ENCODE assay signal across 32 cellular contexts in genomic region chr12:120597861-120598260, GRCh38. TPM values are rescaled to one million over a fixed set of nuclear protein-coding genes. Genes with fewer than 3 reads are reported as not detected.
"Had no signal": no experiment of that assay in that cellular context is flagged by ENCODE, and none has a peak within 500 bp of the region (broad histone marks: within the 10 kb centered on the region; RNA-seq: fewer than 3 reads in every experiment).

No MANE protein-coding gene starts in this region.

- H3K4me1 ChIP-seq: ascending aorta, SJCRH30 had no signal

- H3K9me3 ChIP-seq: ascending aorta, SJCRH30 had no signal

- DNase-seq: activated CD4-positive, alpha-beta T cell treated with anti-CD3 and anti-CD28 coated beads for 36 hours; activated CD4-positive, alpha-beta T cell treated with anti-CD3 and anti-CD28 coated beads, Interleukin-2, amount 10 ng/mL, durations not matched to agents 7 days and 5 days; activated CD4-positive, alpha-beta T cell treated with anti-CD3 and anti-CD28 coated beads, Interleukin-2, amount 50 U/mL, for 48 hours; activated CD4-positive, CD25-positive, alpha-beta regulatory T cell; activated CD8-positive, alpha-beta T cell treated with anti-CD3 and anti-CD28 coated beads, Interleukin-2, amount 10 ng/mL, durations not matched to agents 7 days and 5 days; activated gamma-delta T cell; activated naive CD4-positive, alpha-beta T cell treated with Interleukin-2 at 50 U/mL for 16 hours; activated naive CD8-positive, alpha-beta T cell treated with anti-CD3 and anti-CD28 coated beads, Interleukin-2, amount 10 ng/mL, durations not matched to agents 7 days and 5 days; activated T-cell treated with anti-CD3 and anti-CD28 coated beads, Interleukin-2, amount 50 U/mL, for 24 hours; amygdala; NCI-H1092 treated with DMSO at 0.1 percent for 48 hours; NCI-H1417; NCI-H146; NCI-H187; NCI-H2029 treated with DMSO at 0.1 percent for 48 hours; NCI-H2107; NCI-H2171; NCI-H510A; NCI-H526; NCI-H774; SHP77; SJCRH30; T1000; WERI-Rb-1 had no signal

- H3K27me3 ChIP-seq: ascending aorta, cardiac muscle cell had no signal

- ATAC-seq: activated CD4-positive, alpha-beta T cell treated with anti-CD3 and anti-CD28 coated beads for 36 hours; activated CD8-positive, alpha-beta T cell treated with anti-CD3 and anti-CD28 coated beads, Interleukin-2, amount 10 ng/mL, durations not matched to agents 7 days and 5 days; Panc1 had no signal

- H3K9ac ChIP-seq: KMS-11 had no signal

- H3K27ac ChIP-seq: ascending aorta, cardiac muscle cell, KMS-11, SJCRH30, SK-N-MC, WERI-Rb-1 had no signal

- H3K36me3 ChIP-seq: ascending aorta, cardiac muscle cell, SJCRH30, WERI-Rb-1 had no signal

- H3K4me3 ChIP-seq: ascending aorta, cardiac muscle cell, SJCRH30, SK-N-MC had no signal

- H3K4me2 ChIP-seq: KMS-11 had no signal

RNA-seq across cellular contexts. Expression of gene CABP1, which starts 42.6 kb away (rescaled TPM):
- total RNA-seq: cardiac muscle cell; LHCN-M2; RPMI7951; T-helper 2 cell treated with Interferon-gamma antibody and Interleukin-4, amounts not matched to agents 100 ng/mL and 5 ng/mL, for 36 hours had no signal
- polyA plus RNA-seq: cardiac muscle cell had no signal
